In genomic region chr2:154960802-154961583, GRCh38 we compare ENCODE assay signal across 16 cellular contexts.
DNase-seq lines count a peak whose midpoint lies in the region; ATAC-seq and TF ChIP-seq lines count a peak whose summit lies in the region.
"Had no signal": no experiment of that assay in that cellular context is flagged by ENCODE, and none has a peak within 500 bp of the region (broad histone marks: within the 10 kb centered on the region; RNA-seq: fewer than 3 reads in every experiment).

No MANE protein-coding gene starts in this region.

- H3F3A ChIP-seq in OCI-LY1 (ENCODE audit: insufficient read depth, low read length) = no peaks in the 10 kb centered on the region

- H3K4me1 Mint-ChIP-seq in chondrocyte (ENCODE audit: low read depth) = peaks cover 3% of the 10 kb centered on the region
- H3K4me1 Mint-ChIP-seq: B cell; stimulated activated effector memory CD8-positive, alpha-beta T cell treated with anti-CD3 and anti-CD28 coated beads, Interleukin-12 subunit alpha, Interleukin-12 subunit beta, amount 100 ng/mL, for 72 hours had no signal

- H3K27ac Mint-ChIP-seq in chondrocyte (ENCODE audit: unreplicated experiment) = no peak overlapping the region
- H3K27ac Mint-ChIP-seq: B cell; nephron; stimulated activated effector memory CD8-positive, alpha-beta T cell treated with anti-CD3 and anti-CD28 coated beads, Interleukin-12 subunit alpha, Interleukin-12 subunit beta, amount 100 ng/mL, for 72 hours had no signal

- peaks cover 13% of the 10 kb centered on the region for H3K4me1 ChIP-seq in OCI-LY1 (ENCODE audit: insufficient read depth, low read length, severe bottlenecking)
- H3K4me1 ChIP-seq: right atrium auricular region had no signal

- H3K9me3 ChIP-seq in OCI-LY1 (ENCODE audit: low read length) = no peaks in the 10 kb centered on the region
- H3K9me3 ChIP-seq: right atrium auricular region had no signal

- TF ChIP-seq CTCF in OCI-LY1 (IDR thresholded peaks at IDR 0.05; ENCODE audit: low read length) = no peak
- no peak for TF ChIP-seq CTCF in GM13977 (IDR thresholded peaks at IDR 0.05; ENCODE audit: extremely low read depth, insufficient read depth, missing control alignments)
- no peak for TF ChIP-seq CTCF in chondrocyte (IDR thresholded peaks at IDR 0.05)

- H3K27me3 ChIP-seq in OCI-LY1 (ENCODE audit: insufficient read depth, low read length) = no peaks in the 10 kb centered on the region
- H3K27me3 ChIP-seq: right atrium auricular region had no signal

- no peaks in the 10 kb centered on the region for H3K79me2 ChIP-seq in OCI-LY1 (ENCODE audit: insufficient read depth, low read length)

- peak overlapping the region; percentile 76; the same call in 1 of the 2 replicates for H2AFZ ChIP-seq in OCI-LY1 (ENCODE audit: low read length)

- peak; percentile 91 for ATAC-seq in GM18867 (IDR thresholded peaks at IDR 0.05; ENCODE audit: unreplicated experiment)
- peak; percentile 89 for ATAC-seq in GM21526 (IDR thresholded peaks at IDR 0.05; ENCODE audit: low FRiP score, unreplicated experiment)
- ATAC-seq in HG03039 (IDR thresholded peaks at IDR 0.05; ENCODE audit: unreplicated experiment) = peak; percentile 82
- ATAC-seq: left ventricle myocardium superior; stimulated activated effector memory CD8-positive, alpha-beta T cell treated with anti-CD3 and anti-CD28 coated beads, Interleukin-12 subunit alpha, Interleukin-12 subunit beta, amount 100 ng/mL, for 72 hours had no signal

- DNase-seq in GM13977 (ENCODE audit: low spot score) (no peak), foreskin melanocyte (no peak), chondrocyte (ENCODE audit: low spot score) (no peak), GM19240 (ENCODE audit: insufficient read length, low spot score) (no peak)
- DNase-seq: activated gamma-delta T cell treated with Interleukin-2 at 50 U/mL for 16 hours; effector CD4-positive, alpha-beta T cell; left ventricle myocardium superior; stimulated activated CD4-positive, alpha-beta T cell treated with anti-CD3 and anti-CD28 coated beads, Interleukin-4, amount 100 ng/mL, for 24 hours had no signal

- peak overlapping the region; percentile 23; the same call in 1 of the 2 replicates for H3K4me2 ChIP-seq in OCI-LY1 (ENCODE audit: low read length)

- no peaks in the 10 kb centered on the region for H3K36me3 ChIP-seq in OCI-LY1 (ENCODE audit: insufficient read depth, low read length)
- H3K36me3 ChIP-seq: right atrium auricular region had no signal

- no peak overlapping the region for H3K4me3 Mint-ChIP-seq in chondrocyte (ENCODE audit: unreplicated experiment)
- H3K4me3 Mint-ChIP-seq: B cell; nephron; stimulated activated effector memory CD8-positive, alpha-beta T cell treated with anti-CD3 and anti-CD28 coated beads, Interleukin-12 subunit alpha, Interleukin-12 subunit beta, amount 100 ng/mL, for 72 hours had no signal

- H3K4me3 ChIP-seq in OCI-LY1 (ENCODE audit: low read depth, low read length, poor library complexity, severe bottlenecking) = no peak overlapping the region
- H3K4me3 ChIP-seq: right atrium auricular region had no signal

- in situ Hi-C loops in GM13977 (cut with MboI; ENCODE audit: low pct_unique_long_range_greater_than_20kb, low sequenced_read_pairs, unreplicated experiment) = no loop called here

- H3K36me3 Mint-ChIP-seq in chondrocyte (ENCODE audit: low read depth) = no peaks in the 10 kb centered on the region
- H3K36me3 Mint-ChIP-seq: stimulated activated effector memory CD8-positive, alpha-beta T cell treated with anti-CD3 and anti-CD28 coated beads, Interleukin-12 subunit alpha, Interleukin-12 subunit beta, amount 100 ng/mL, for 72 hours had no signal

- no peaks in the 10 kb centered on the region for H4K20me1 ChIP-seq in OCI-LY1 (ENCODE audit: insufficient read depth, low read length)

- H3K27me3 Mint-ChIP-seq in chondrocyte (ENCODE audit: low read depth) = no peaks in the 10 kb centered on the region
- H3K27me3 Mint-ChIP-seq: B cell had no signal

- no peak overlapping the region for H3K9ac ChIP-seq in OCI-LY1 (ENCODE audit: low read length)

- H3K27ac ChIP-seq in OCI-LY1 (ENCODE audit: low read depth, low read length, poor library complexity, severe bottlenecking) = no peak overlapping the region
- H3K27ac ChIP-seq: right atrium auricular region had no signal

- peaks cover 7% of the 10 kb centered on the region for H3K9me3 Mint-ChIP-seq in chondrocyte (ENCODE audit: low read depth)

- no peaks in the 10 kb centered on the region for H3K9me2 ChIP-seq in OCI-LY1 (ENCODE audit: low read depth, low read length)
